Comparison of ENCODE assay signal across 19 cellular contexts in genomic region chr2:170932166-170932565, GRCh38. TPM values are rescaled to one million over a fixed set of nuclear protein-coding genes. Genes with fewer than 3 reads are reported as not detected.
A peak's percentile ranks its signal among the peaks of the same experiment; 100 is the strongest.
DNase-seq lines count a peak whose midpoint lies in the region; ATAC-seq, FAIRE-seq and TF ChIP-seq lines count a peak whose summit lies in the region.
"Had no signal": no experiment of that assay in that cellular context is flagged by ENCODE, and none has a peak within 500 bp of the region (broad histone marks: within the 10 kb centered on the region; RNA-seq: fewer than 3 reads in every experiment).

No MANE protein-coding gene starts in this region.

- no peak for DNase-seq in HepG2 (ENCODE audit: low spot score)
- no peak for DNase-seq in right lobe of liver
- peak; percentile 1 for DNase-seq in NCI-H446 treated with DMSO at 0.1 percent for 48 hours (lab: John Stamatoyannopoulos, UW)
- DNase-seq in K562 (ENCODE audit: extremely low read depth in 1 of 4, low spot score in 3 of 4), result no peak
- no peak for DNase-seq in progenitor cell of endocrine pancreas (ENCODE audit: low spot score, unreplicated experiment)
- no peak for DNase-seq in D341Med (ENCODE audit: low spot score)
- no peak for DNase-seq in BE2C
- DNase-seq: activated CD8-positive, alpha-beta memory T cell treated with anti-CD3 and anti-CD28 coated beads, Interleukin-2, amount 10 ng/mL, durations not matched to agents 7 days and 5 days; effector CD4-positive, alpha-beta T cell; NCI-H1048; NCI-H2081 treated with DMSO at 0.1 percent for 48 hours; NCI-H526 treated with DMSO at 0.1 percent for 48 hours; ovary; RPMI8226; SW 1271; WERI-Rb-1 had no signal

- POLR2A ChIA-PET in HepG2 (lab: Yijun Ruan, JAX), result no interaction called here
- POLR2A ChIA-PET in K562 (lab: Yijun Ruan, JAX), result interaction anchor here (1.4 to 4.5 kb wide), 3 partner anchors 12 to 26 kb away, joined by 3 to 28 read pairs (median 4); no protein-coding TSS in a partner anchor

- H3K4me3 ChIP-seq in HepG2 (replicated peaks in 1 of 3; ENCODE audit: insufficient read depth in 1 of 3, low read depth in 2 of 3, low read length in 3 of 3) (peak overlapping the region in 1 of 3 experiments; percentile 38; a peak in 1 of 6 replicates), right lobe of liver (no peak overlapping the region), K562 (no peak overlapping the region), BE2C (ENCODE audit: low read depth, low read length) (no peak overlapping the region)
- H3K4me3 ChIP-seq: ovary had no signal

- no peak for TF ChIP-seq CTCF in HepG2 (CRISPR knock-in tag; IDR thresholded peaks at IDR 0.05)
- TF ChIP-seq CTCF in right lobe of liver (IDR thresholded peaks at IDR 0.05), result no peak
- TF ChIP-seq CTCF in K562 (IDR thresholded peaks at IDR 0.05 in 2 of 3, conservative IDR thresholded peaks at IDR 0.05 in 1 of 3; ENCODE audit: insufficient read depth in 2 of 3, low read depth in 1 of 3, low read length in 3 of 3), result no peak
- TF ChIP-seq CTCF in progenitor cell of endocrine pancreas (IDR thresholded peaks at IDR 0.05; ENCODE audit: unreplicated experiment), result no peak
- TF ChIP-seq CTCF in BE2C (IDR thresholded peaks at IDR 0.05; ENCODE audit: low read depth, low read length), result no peak

- TF ChIP-seq POLR2A in HepG2 (IDR thresholded peaks at IDR 0.05; ENCODE audit: insufficient read depth in 1 of 2, low read depth in 2 of 2, low read length in 2 of 2) (peak in 1 of 2 experiments; percentile 26; a peak in 1 of 4 replicates), right lobe of liver (IDR thresholded peaks at IDR 0.05) (no peak), K562 (conservative IDR thresholded peaks at IDR 0.05) (no peak)

- TF ChIP-seq RAD21 in HepG2 (CRISPR knock-in tag; IDR thresholded peaks at IDR 0.05) (no peak), K562 (CRISPR knock-in tag; conservative IDR thresholded peaks at IDR 0.05 in 1 of 2, IDR thresholded peaks at IDR 0.05 in 1 of 2) (no peak)

- in situ Hi-C loops in HepG2 (cut with HindIII; ENCODE audit: extremely low pct_ligation_motif_present, low pct_unique_long_range_greater_than_20kb) (no loop called here), K562 (cut with MboI) (no loop called here)

- H3K36me3 Mint-ChIP-seq in progenitor cell of endocrine pancreas (ENCODE audit: insufficient read depth), result peaks cover 1% of the 10 kb centered on the region

- TF ChIP-seq EP300 in HepG2 (IDR thresholded peaks at IDR 0.05; ENCODE audit: low read depth in 2 of 2, low read length in 2 of 2), result no peak
- no peak for TF ChIP-seq EP300 in HepG2 (CRISPR knock-in tag; IDR thresholded peaks at IDR 0.05; ENCODE audit: borderline replicate concordance)
- no peak for TF ChIP-seq EP300 in K562 (IDR thresholded peaks at IDR 0.05; ENCODE audit: low read length)

- H4K20me1 ChIP-seq in HepG2 (ENCODE audit: insufficient read depth, low read length) (peaks cover 72% of the 10 kb centered on the region), K562 (replicated peaks; ENCODE audit: control insufficient read depth, insufficient read depth, low read length) (peaks cover 27% of the 10 kb centered on the region)

- CTCF ChIA-PET in HepG2 (lab: Yijun Ruan, JAX; ENCODE audit: low intra/inter-chr PET ratio, low total read pairs), result no interaction called here
- CTCF ChIA-PET in K562 (lab: Yijun Ruan, JAX; ENCODE audit: low intra/inter-chr PET ratio), result no interaction called here

- H3K4me1 Mint-ChIP-seq in progenitor cell of endocrine pancreas (ENCODE audit: low read depth), result peaks cover 29% of the 10 kb centered on the region

- H3K36me3 ChIP-seq in HepG2 (replicated peaks in 1 of 2; ENCODE audit: control insufficient read depth in 1 of 2, insufficient read depth in 2 of 2, low read length in 2 of 2), result peaks cover 5 to 21% of the 10 kb centered on the region in 2 experiments
- H3K36me3 ChIP-seq in right lobe of liver, result peaks cover 0 to 2% (median 0%) of the 10 kb centered on the region in 4 donors
- peaks cover 50% of the 10 kb centered on the region for H3K36me3 ChIP-seq in K562 (ENCODE audit: control insufficient read depth, insufficient read depth, low read length)
- peaks cover 4% of the 10 kb centered on the region for H3K36me3 ChIP-seq in BE2C
- H3K36me3 ChIP-seq: ovary had no signal

- H3K27me3 Mint-ChIP-seq in progenitor cell of endocrine pancreas, result no peaks in the 10 kb centered on the region
- H3K27me3 Mint-ChIP-seq: activated CD8-positive, alpha-beta memory T cell treated with anti-CD3 and anti-CD28 coated beads, Interleukin-2, amount 10 ng/mL, durations not matched to agents 7 days and 5 days had no signal

- ATAC-seq in HepG2, result no peak
- no peak for ATAC-seq in right lobe of liver
- no peak for ATAC-seq in K562
- no peak for ATAC-seq in HG03045 (IDR thresholded peaks at IDR 0.05; ENCODE audit: unreplicated experiment)
- ATAC-seq: activated CD8-positive, alpha-beta memory T cell treated with anti-CD3 and anti-CD28 coated beads, Interleukin-2, amount 10 ng/mL, durations not matched to agents 7 days and 5 days; activated naive CD4-positive, alpha-beta T cell treated with anti-CD3 and anti-CD28 coated beads, Interleukin-2, amount 50 U/mL, for 72 hours had no signal

- 58% methylated on average over 1 of the region's 1 CpG for WGBS in HepG2 (ENCODE audit: low lambda C conversion rate)
- 26% methylated on average over 1 of the region's 1 CpG for WGBS in right lobe of liver (ENCODE audit: insufficient coverage, low coverage, low lambda C conversion rate, missing lambda C conversion rate)
- WGBS in K562 (ENCODE audit: insufficient coverage, low coverage, missing lambda C conversion rate), result 8% methylated on average over 1 of the region's 1 CpG

- no peaks in the 10 kb centered on the region; a peak in 1 of 5 replicates for H3K27me3 ChIP-seq in HepG2 (ENCODE audit: control insufficient read depth in 1 of 2, insufficient read depth in 2 of 2, low read length in 2 of 2)
- H3K27me3 ChIP-seq in right lobe of liver, result no peaks in the 10 kb centered on the region
- H3K27me3 ChIP-seq in K562 (ENCODE audit: control insufficient read depth in 2 of 2, insufficient read depth in 2 of 2, low read length in 2 of 2), result no peaks in the 10 kb centered on the region
- H3K27me3 ChIP-seq in BE2C, result no peaks in the 10 kb centered on the region
- H3K27me3 ChIP-seq: ovary had no signal

- H3K27ac Mint-ChIP-seq in progenitor cell of endocrine pancreas, result peak overlapping the region; percentile 40
- H3K27ac Mint-ChIP-seq: activated CD8-positive, alpha-beta memory T cell treated with anti-CD3 and anti-CD28 coated beads, Interleukin-2, amount 10 ng/mL, durations not matched to agents 7 days and 5 days had no signal

- no peak for FAIRE-seq in HepG2 (lab: Jason Lieb, UNC)
- no peak for FAIRE-seq in K562 (lab: Jason Lieb, UNC)
- FAIRE-seq: GM18507 had no signal

- H3K4me3 Mint-ChIP-seq in progenitor cell of endocrine pancreas (ENCODE audit: low read depth), result no peak overlapping the region
- H3K4me3 Mint-ChIP-seq: activated CD8-positive, alpha-beta memory T cell treated with anti-CD3 and anti-CD28 coated beads, Interleukin-2, amount 10 ng/mL, durations not matched to agents 7 days and 5 days had no signal

- H3K4me1 ChIP-seq in HepG2 (ENCODE audit: insufficient read depth, low read length), result peaks cover 63% of the 10 kb centered on the region
- peaks cover 0 to 12% (median 5%) of the 10 kb centered on the region in 4 donors for H3K4me1 ChIP-seq in right lobe of liver
- peaks cover 14 to 26% of the 10 kb centered on the region in 2 experiments for H3K4me1 ChIP-seq in K562 (replicated peaks in 1 of 2; ENCODE audit: control insufficient read depth in 2 of 2, insufficient read depth in 2 of 2, low read length in 2 of 2)
- H3K4me1 ChIP-seq in BE2C, result no peaks in the 10 kb centered on the region

- intact Hi-C loops in HepG2 (cut with micrococcal nuclease; ENCODE audit: unreplicated experiment), result loop anchor here (5.0 kb wide), 1 partner anchor 35 kb away; no protein-coding TSS in a partner anchor
- intact Hi-C loops in right lobe of liver (cut with DNase I), result no loop called here
- intact Hi-C loops in K562 (cut with micrococcal nuclease), result no loop called here

- H3K79me2 ChIP-seq in HepG2 (ENCODE audit: insufficient read depth, low read length) (peaks cover 91% of the 10 kb centered on the region), K562 (ENCODE audit: control insufficient read depth, insufficient read depth, low read length) (peaks cover 81% of the 10 kb centered on the region)

- BruUV-seq in HepG2 (replicated peaks; lab: Mats Ljungman, UMichigan) (no TSS peak), K562 (replicated peaks; lab: Mats Ljungman, UMichigan) (no TSS peak)

- H3K9me1 ChIP-seq in K562 (ENCODE audit: control insufficient read depth, insufficient read depth, low read length), result no peaks in the 10 kb centered on the region

- peak overlapping the region; percentile 91 for H3K4me2 ChIP-seq in HepG2 (ENCODE audit: low read depth, low read length)
- no peak overlapping the region for H3K4me2 ChIP-seq in K562 (ENCODE audit: insufficient read depth, low read length)

- H3K9me3 Mint-ChIP-seq in progenitor cell of endocrine pancreas (ENCODE audit: low read depth), result no peaks in the 10 kb centered on the region

- H3K9me3 ChIP-seq in HepG2 (ENCODE audit: low read length) (no peaks in the 10 kb centered on the region), right lobe of liver (no peaks in the 10 kb centered on the region), K562 (replicated peaks; ENCODE audit: control insufficient read depth, insufficient read depth, low read depth, low read length) (peaks cover 8% of the 10 kb centered on the region), BE2C (no peaks in the 10 kb centered on the region)
- H3K9me3 ChIP-seq: ovary had no signal

- no peak overlapping the region for H2AFZ ChIP-seq in HepG2 (ENCODE audit: low read length)
- no peak overlapping the region for H2AFZ ChIP-seq in K562 (ENCODE audit: low read depth, low read length)

- H3K9ac ChIP-seq in HepG2 (ENCODE audit: insufficient read depth, low read depth, low read length) (no peak overlapping the region; the same call in 1 of the 2 replicates), K562 (ENCODE audit: insufficient read depth in 1 of 2, low read depth in 2 of 2, low read length in 2 of 2) (no peak overlapping the region)

- no peak overlapping the region for H3K27ac ChIP-seq in HepG2 (ENCODE audit: extremely low read length, insufficient read depth, low read length)
- H3K27ac ChIP-seq in right lobe of liver, result no peak overlapping the region
- H3K27ac ChIP-seq in K562 (ENCODE audit: extremely low read depth, low read depth, low read length), result no peak overlapping the region
- H3K27ac ChIP-seq: ovary, WERI-Rb-1 had no signal

RNA-seq across cellular contexts. Expression of gene GORASP2, which starts 3.1 kb away (rescaled TPM):
- total RNA-seq in HepG2 (2016; rRNA removed; fragmentation: Illumina TruSeq; extraction: Trizol), result 97.3 and 103 TPM in 2 replicates
- 22.0 and 22.8 TPM in 2 replicates for total RNA-seq in HepG2 (2016; cell fraction: cytosol; rRNA removed; fragmentation: Illumina TruSeq; extraction: Trizol; ENCODE audit: low read depth)
- 82.8 and 104 TPM in 2 replicates for total RNA-seq in HepG2 (2016; cell fraction: insoluble cytoplasmic fraction; rRNA removed; fragmentation: Illumina TruSeq; extraction: Trizol)
- 51.0 and 56.4 TPM in 2 replicates for total RNA-seq in HepG2 (2016; cell fraction: membrane; rRNA removed; fragmentation: Illumina TruSeq; extraction: Trizol)
- 78.9 and 79.4 TPM in 2 replicates for total RNA-seq in HepG2 (2016; cell fraction: nucleus; rRNA removed; fragmentation: Illumina TruSeq; extraction: Trizol)
- polyA plus RNA-seq in HepG2 (2011; rRNA removed), result 190 and 239 TPM in 2 replicates
- 210 and 213 TPM in 2 replicates for polyA plus RNA-seq in HepG2 (2011; cell fraction: cytosol; rRNA removed)
- 82.9 and 100 TPM in 2 replicates for polyA plus RNA-seq in HepG2 (2011; cell fraction: nucleus; rRNA removed)
- polyA plus RNA-seq in HepG2 (2012), result 89.3 and 114 TPM in 2 replicates
- polyA plus RNA-seq in HepG2 (2016; cell fraction: cytosol; fragmentation: Illumina TruSeq; extraction: Trizol; ENCODE audit: low read depth), result 27.3 and 29.3 TPM in 2 replicates
- polyA plus RNA-seq in HepG2 (2016; cell fraction: insoluble cytoplasmic fraction; fragmentation: Illumina TruSeq; extraction: Trizol; ENCODE audit: low read depth), result 157 and 193 TPM in 2 replicates
- polyA plus RNA-seq in HepG2 (2016; cell fraction: membrane; fragmentation: Illumina TruSeq; extraction: Trizol; ENCODE audit: low read depth), result 52.8 and 61.7 TPM in 2 replicates
- polyA plus RNA-seq in HepG2 (2016; cell fraction: nucleus; fragmentation: Illumina TruSeq; extraction: Trizol; ENCODE audit: insufficient read depth, low read depth), result 107 and 115 TPM in 2 replicates
- 108 and 236 TPM in 2 replicates for polyA minus RNA-seq in HepG2 (2011; rRNA and poly(A)+ RNA removed; ENCODE audit: low replicate concordance)
- 74.6 and 85.1 TPM in 2 replicates for polyA minus RNA-seq in HepG2 (2011; cell fraction: cytosol; rRNA and poly(A)+ RNA removed)
- 157 and 204 TPM in 2 replicates for polyA minus RNA-seq in HepG2 (2011; cell fraction: nucleus; rRNA and poly(A)+ RNA removed)
- 10 to 100 TPM; 32.8 to 47.6 (median 37.6) TPM for total RNA-seq in right lobe of liver
- total RNA-seq in K562 (2011; cell fraction: chromatin; rRNA removed; ENCODE audit: low replicate concordance), result 76.1 and 136 TPM in 2 replicates
- total RNA-seq in K562 (2011; cell fraction: nucleolus; rRNA removed), result 56.1 and 58.7 TPM in 2 replicates
- total RNA-seq in K562 (2011; cell fraction: nucleoplasm; rRNA removed), result 70.5 and 94.6 TPM in 2 replicates
- 59.6 and 61.8 TPM in 2 replicates for total RNA-seq in K562 (2014; rRNA removed)
- total RNA-seq in K562 (2014; rRNA removed; fragmentation: Illumina TruSeq; extraction: Trizol), result 46.1 and 55.9 TPM in 2 replicates
- total RNA-seq in K562 (2015; rRNA removed; fragmentation: Illumina TruSeq; extraction: Trizol), result 52.3 and 54.1 TPM in 2 replicates
- 96.9 and 98.9 TPM in 2 replicates for total RNA-seq in K562 (2021)
- 180 and 239 TPM in 2 replicates for polyA plus RNA-seq in K562 (2011; rRNA removed)
- 271 and 294 TPM in 2 replicates for polyA plus RNA-seq in K562 (2011; cell fraction: cytosol; rRNA removed)
- polyA plus RNA-seq in K562 (2011; cell fraction: nucleus; rRNA removed), result 85.4 and 108 TPM in 2 replicates
- polyA plus RNA-seq in K562 (2012), result 81.8 and 88.5 TPM in 2 replicates
- 146 and 153 TPM in 2 replicates for polyA plus RNA-seq in K562 (2014; fragmentation: Illumina TruSeq; extraction: Trizol)
- 10 to 100 TPM; 27.4 to 29.9 TPM for polyA plus RNA-seq in K562 (2014; fragmentation: Nextera tagmentation; extraction: Ambion mirVana)
- 93.4 and 101 TPM in 2 replicates for polyA plus RNA-seq in K562 (2014; rRNA removed)
- 199 and 207 TPM in 2 replicates for polyA minus RNA-seq in K562 (2011; rRNA and poly(A)+ RNA removed)
- polyA minus RNA-seq in K562 (2011; cell fraction: cytosol; rRNA and poly(A)+ RNA removed), result 61.5 and 71.4 TPM in 2 replicates
- polyA minus RNA-seq in K562 (2011; cell fraction: nucleus; rRNA and poly(A)+ RNA removed), result 47.5 and 82.2 TPM in 2 replicates
- 64.3 and 66.9 TPM in 2 replicates for total RNA-seq in progenitor cell of endocrine pancreas
- 49.7 TPM for polyA plus RNA-seq in BE2C (2012; ENCODE audit: insufficient read depth, insufficient read length, low read depth)

Comparison
In these comparisons a context has a peak if more than half of its experiments do, and no peak if none do; other contexts are left out.
1. Of the 241 proteins assayed by ChIP-seq in both HepG2 and K562: peak only in HepG2: RBFOX2; only in K562: none; in both: none; in neither: 239; mixed calls (peak in some experiments, not most) for 1.